In the genomic region with DNA sequence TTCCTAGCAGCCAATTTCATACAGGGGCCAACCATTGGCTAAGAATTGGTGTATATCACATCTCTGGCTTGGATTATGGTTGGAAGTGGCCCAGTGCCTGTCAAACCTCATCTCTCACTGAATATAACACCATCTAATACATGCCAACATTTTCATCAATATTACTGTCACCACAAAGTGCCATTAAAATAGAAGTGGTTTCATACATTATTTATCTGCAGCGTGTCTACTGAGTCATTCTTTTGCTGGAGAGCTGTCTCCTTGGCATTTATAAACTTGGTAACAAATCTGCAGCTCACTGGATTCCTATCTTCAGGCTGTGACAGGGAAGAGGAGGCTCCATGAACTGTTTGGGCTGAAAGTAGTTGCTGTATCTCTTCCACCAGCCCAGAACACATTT, we compare ENCODE assay signal across 24 cellular contexts.
DNase-seq lines count a peak whose midpoint lies in the region; ATAC-seq and TF ChIP-seq lines count a peak whose summit lies in the region.
"Had no signal": no experiment of that assay in that cellular context is flagged by ENCODE, and none has a peak within 500 bp of the region (broad histone marks: within the 10 kb centered on the region; RNA-seq: fewer than 3 reads in every experiment).

No MANE protein-coding gene starts in this region.

- POLR2A ChIA-PET in WTC11 (lab: Charles Lee): interaction anchor here (0.6 kb wide), 2 partner anchors 57 to 719 kb away, joined by 3 to 7 read pairs; no protein-coding TSS in a partner anchor

- TF ChIP-seq CTCF in WTC11 (IDR thresholded peaks at IDR 0.05) (no peak), GM13976 (IDR thresholded peaks at IDR 0.05; ENCODE audit: borderline replicate concordance, control extremely low read depth, extremely low read depth, insufficient read depth, missing control alignments) (no peak)

- H3K4me1 Mint-ChIP-seq in WTC11: peaks cover 5% of the 10 kb centered on the region

- no peak overlapping the region for H3K27ac ChIP-seq in right cardiac atrium (ENCODE audit: low read length)
- H3K27ac ChIP-seq: 22Rv1, C4-2B, KMS-11, Peyer's patch, SJSA1 had no signal

- H3K9me3 ChIP-seq in right cardiac atrium (ENCODE audit: control insufficient read depth, low read length): no peaks in the 10 kb centered on the region
- H3K9me3 ChIP-seq: Peyer's patch, SJSA1 had no signal

- H3K27me3 Mint-ChIP-seq in WTC11 (ENCODE audit: low read depth): no peaks in the 10 kb centered on the region

- H3K27ac Mint-ChIP-seq in WTC11: no peak overlapping the region

- no peaks in the 10 kb centered on the region for H3K9me3 Mint-ChIP-seq in WTC11

- in situ Hi-C loops in GM13976 (cut with MboI; ENCODE audit: low sequenced_read_pairs, unreplicated experiment): no loop called here

- CTCF ChIA-PET in WTC11 (lab: Charles Lee): interaction anchor here (1.0 kb wide), 1 partner anchor 54 kb away, joined by 3 read pairs; no protein-coding TSS in a partner anchor

- DNase-seq in right cardiac atrium (no peak), left cardiac atrium (no peak), RPMI7951 (ENCODE audit: low read depth) (peak; percentile 30), kidney tubule cell (ENCODE audit: low spot score) (peak; percentile 16), WTC11 (ENCODE audit: low spot score) (no peak), activated gamma-delta T cell treated with Interleukin-2 at 50 U/mL for 16 hours (no peak), GM13976 (ENCODE audit: low spot score) (no peak)
- DNase-seq: ACHN, IMR-90, MV-4-11, NCI-H1105 treated with DMSO at 0.1 percent for 48 hours, NCI-H2029 treated with DMSO at 0.1 percent for 48 hours, NCI-H2171, NCI-H345, NCI-H524 treated with DMSO at 0.1 percent for 48 hours, NCI-H82, Peyer's patch, SW 1271 had no signal

- ATAC-seq in right cardiac atrium (peak; percentile 56 to 71), left cardiac atrium (no peak), WTC11 (no peak), GM18868 (IDR thresholded peaks at IDR 0.05; ENCODE audit: unreplicated experiment) (no peak)
- ATAC-seq: Right ventricle myocardium inferior had no signal

- H3K36me3 Mint-ChIP-seq in WTC11: no peaks in the 10 kb centered on the region

- WGBS in right cardiac atrium: 39% methylated on average over 1 of the region's 1 CpG

- H3K4me3 ChIP-seq in right cardiac atrium (ENCODE audit: low read length): no peak overlapping the region
- H3K4me3 ChIP-seq: Peyer's patch, SJSA1 had no signal

- H3K27me3 ChIP-seq in right cardiac atrium (ENCODE audit: control insufficient read depth, insufficient read depth): no peaks in the 10 kb centered on the region
- H3K27me3 ChIP-seq: Peyer's patch, SJSA1 had no signal

- no peaks in the 10 kb centered on the region for H3K4me1 ChIP-seq in right cardiac atrium (ENCODE audit: control insufficient read depth, insufficient read depth, low read length)
- H3K4me1 ChIP-seq: Peyer's patch, SJSA1 had no signal

- no peak overlapping the region for H3K4me3 Mint-ChIP-seq in WTC11

- intact Hi-C loops in right cardiac atrium (cut with DNase I): no loop called here
- intact Hi-C loops in left cardiac atrium (cut with DNase I): no loop called here

TF ChIP-seq in WTC11, 78 proteins besides CTCF, POLR2A, EP300 and RAD21 (continues in another document):
- TF ChIP-seq IRF2 (CRISPR knock-in tag; IDR thresholded peaks at IDR 0.05; ENCODE audit: borderline replicate concordance, low read depth): no peak
- TF ChIP-seq MXD4 (CRISPR knock-in tag; IDR thresholded peaks at IDR 0.05; ENCODE audit: borderline replicate concordance): no peak
- no peak for TF ChIP-seq USF1 (CRISPR knock-in tag; IDR thresholded peaks at IDR 0.05)
- TF ChIP-seq PRRX2 (CRISPR knock-in tag; IDR thresholded peaks at IDR 0.05): no peak
- TF ChIP-seq MYBL2 (CRISPR knock-in tag; IDR thresholded peaks at IDR 0.05): no peak
- TF ChIP-seq, protein P1, sequence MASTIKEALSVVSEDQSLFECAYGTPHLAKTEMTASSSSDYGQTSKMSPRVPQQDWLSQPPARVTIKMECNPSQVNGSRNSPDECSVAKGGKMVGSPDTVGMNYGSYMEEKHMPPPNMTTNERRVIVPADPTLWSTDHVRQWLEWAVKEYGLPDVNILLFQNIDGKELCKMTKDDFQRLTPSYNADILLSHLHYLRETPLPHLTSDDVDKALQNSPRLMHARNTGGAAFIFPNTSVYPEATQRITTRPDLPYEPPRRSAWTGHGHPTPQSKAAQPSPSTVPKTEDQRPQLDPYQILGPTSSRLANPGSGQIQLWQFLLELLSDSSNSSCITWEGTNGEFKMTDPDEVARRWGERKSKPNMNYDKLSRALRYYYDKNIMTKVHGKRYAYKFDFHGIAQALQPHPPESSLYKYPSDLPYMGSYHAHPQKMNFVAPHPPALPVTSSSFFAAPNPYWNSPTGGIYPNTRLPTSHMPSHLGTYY (CRISPR knock-in tag; IDR thresholded peaks at IDR 0.05): no peak
- TF ChIP-seq ZNF671 (CRISPR knock-in tag; IDR thresholded peaks at IDR 0.05): no peak
- no peak for TF ChIP-seq NFYB (CRISPR knock-in tag; conservative IDR thresholded peaks at IDR 0.05; ENCODE audit: low read depth)
- TF ChIP-seq, protein P2, sequence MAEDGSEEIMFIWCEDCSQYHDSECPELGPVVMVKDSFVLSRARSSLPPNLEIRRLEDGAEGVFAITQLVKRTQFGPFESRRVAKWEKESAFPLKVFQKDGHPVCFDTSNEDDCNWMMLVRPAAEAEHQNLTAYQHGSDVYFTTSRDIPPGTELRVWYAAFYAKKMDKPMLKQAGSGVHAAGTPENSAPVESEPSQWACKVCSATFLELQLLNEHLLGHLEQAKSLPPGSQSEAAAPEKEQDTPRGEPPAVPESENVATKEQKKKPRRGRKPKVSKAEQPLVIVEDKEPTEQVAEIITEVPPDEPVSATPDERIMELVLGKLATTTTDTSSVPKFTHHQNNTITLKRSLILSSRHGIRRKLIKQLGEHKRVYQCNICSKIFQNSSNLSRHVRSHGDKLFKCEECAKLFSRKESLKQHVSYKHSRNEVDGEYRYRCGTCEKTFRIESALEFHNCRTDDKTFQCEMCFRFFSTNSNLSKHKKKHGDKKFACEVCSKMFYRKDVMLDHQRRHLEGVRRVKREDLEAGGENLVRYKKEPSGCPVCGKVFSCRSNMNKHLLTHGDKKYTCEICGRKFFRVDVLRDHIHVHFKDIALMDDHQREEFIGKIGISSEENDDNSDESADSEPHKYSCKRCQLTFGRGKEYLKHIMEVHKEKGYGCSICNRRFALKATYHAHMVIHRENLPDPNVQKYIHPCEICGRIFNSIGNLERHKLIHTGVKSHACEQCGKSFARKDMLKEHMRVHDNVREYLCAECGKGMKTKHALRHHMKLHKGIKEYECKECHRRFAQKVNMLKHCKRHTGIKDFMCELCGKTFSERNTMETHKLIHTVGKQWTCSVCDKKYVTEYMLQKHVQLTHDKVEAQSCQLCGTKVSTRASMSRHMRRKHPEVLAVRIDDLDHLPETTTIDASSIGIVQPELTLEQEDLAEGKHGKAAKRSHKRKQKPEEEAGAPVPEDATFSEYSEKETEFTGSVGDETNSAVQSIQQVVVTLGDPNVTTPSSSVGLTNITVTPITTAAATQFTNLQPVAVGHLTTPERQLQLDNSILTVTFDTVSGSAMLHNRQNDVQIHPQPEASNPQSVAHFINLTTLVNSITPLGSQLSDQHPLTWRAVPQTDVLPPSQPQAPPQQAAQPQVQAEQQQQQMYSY (CRISPR knock-in tag; IDR thresholded peaks at IDR 0.05): no peak
- no peak for TF ChIP-seq CREB1 (CRISPR knock-in tag; IDR thresholded peaks at IDR 0.05)
- no peak for TF ChIP-seq ATF1 (CRISPR knock-in tag; IDR thresholded peaks at IDR 0.05)
- no peak for TF ChIP-seq ZNF219 (CRISPR knock-in tag; IDR thresholded peaks at IDR 0.05; ENCODE audit: borderline replicate concordance)
- TF ChIP-seq, protein P3, sequence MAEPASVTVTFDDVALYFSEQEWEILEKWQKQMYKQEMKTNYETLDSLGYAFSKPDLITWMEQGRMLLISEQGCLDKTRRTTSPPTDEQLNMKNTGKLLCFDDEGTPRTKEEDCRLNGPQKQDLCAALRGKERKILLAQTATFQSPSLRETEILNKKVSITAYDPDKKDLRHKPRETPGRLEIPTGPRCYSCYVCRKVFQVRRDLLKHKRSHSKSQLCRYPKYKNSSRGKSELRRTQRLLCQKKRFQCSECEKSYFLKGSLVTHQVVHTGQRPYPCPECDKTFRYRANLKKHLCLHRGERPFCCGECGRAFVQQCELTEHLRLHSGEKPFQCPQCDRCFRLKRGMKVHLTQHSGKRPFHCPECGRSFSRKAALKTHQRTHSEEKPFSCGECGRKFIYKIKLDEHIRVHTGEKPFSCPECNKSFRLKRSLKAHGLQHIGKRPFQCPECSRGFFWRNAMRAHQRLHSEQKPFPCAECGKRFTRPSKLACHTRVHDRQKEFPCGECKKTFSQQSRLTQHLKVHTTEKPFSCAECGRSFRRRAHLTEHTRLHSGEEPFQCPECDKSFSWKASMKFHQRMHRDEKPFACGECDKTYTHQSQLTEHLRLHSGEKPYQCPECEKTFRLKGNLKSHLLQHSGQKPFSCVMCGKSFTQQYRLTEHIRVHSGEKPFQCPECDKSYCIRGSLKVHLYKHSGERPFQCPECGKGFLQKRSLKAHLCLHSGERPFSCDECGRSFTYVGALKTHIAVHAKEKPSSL (CRISPR knock-in tag; conservative IDR thresholded peaks at IDR 0.05): no peak
- TF ChIP-seq USF2 (CRISPR knock-in tag; IDR thresholded peaks at IDR 0.05): no peak
- no peak for TF ChIP-seq SMAD4 (CRISPR knock-in tag; IDR thresholded peaks at IDR 0.05)
- TF ChIP-seq TP53 (CRISPR knock-in tag; IDR thresholded peaks at IDR 0.05): no peak

Comparison
In these comparisons a context has a peak if more than half of its experiments do, and no peak if none do; other contexts are left out.
1. ATAC-seq: peak in right cardiac atrium (2 of 2); none in left cardiac atrium (0 of 2), WTC11 (single experiment) and GM18868 (single experiment).
2. DNase-seq: peak in RPMI7951 (single experiment) and kidney tubule cell (single experiment); none in right cardiac atrium (0 of 3), left cardiac atrium (single experiment), WTC11 (single experiment), activated gamma-delta T cell treated with Interleukin-2 at 50 U/mL for 16 hours (single experiment) and GM13976 (single experiment).